22 cellular contexts compared by ENCODE assay signal in genomic region chr12:104154806-104155205, GRCh38. TPM values are rescaled to one million over a fixed set of nuclear protein-coding genes. Genes with fewer than 3 reads are reported as not detected.
DNase-seq lines count a peak whose midpoint lies in the region; ATAC-seq and TF ChIP-seq lines count a peak whose summit lies in the region.
"Had no signal": no experiment of that assay in that cellular context is flagged by ENCODE, and none has a peak within 500 bp of the region (broad histone marks: within the 10 kb centered on the region; RNA-seq: fewer than 3 reads in every experiment).

No MANE protein-coding gene starts in this region.

- ATAC-seq in activated T-helper 17 cell treated with anti-CD3 and anti-CD28 coated beads, Interleukin-2, amount 50 U/mL, for 72 hours (replicated peaks), result no peak
- no peak for ATAC-seq in left ventricle myocardium superior
- ATAC-seq: Right ventricle myocardium inferior; stimulated activated naive CD8-positive, alpha-beta T cell treated with anti-CD3 and anti-CD28 coated beads, Interleukin-15, Interleukin-2, amounts not matched to agents 100 U/mL and 50 U/mL, for 24 hours had no signal

- peak; percentile 77 for DNase-seq in COR-L47 (lab: John Stamatoyannopoulos, UW)
- peak; percentile 90 for DNase-seq in NCI-H1105 (lab: John Stamatoyannopoulos, UW)
- DNase-seq in NCI-H524 (lab: John Stamatoyannopoulos, UW), result peak; percentile 72 to 85
- DNase-seq in erythroblast (lab: John Stamatoyannopoulos, UW), result no peak
- no peak for DNase-seq in left ventricle myocardium superior
- DNase-seq in islet precursor cell, result no peak
- DNase-seq: activated CD4-positive, alpha-beta memory T cell treated with anti-CD3 and anti-CD28 coated beads for 36 hours; activated gamma-delta T cell; activated T-cell treated with anti-CD3 and anti-CD28 coated beads for 4 hours; brain microvascular endothelial cell; C1 segment of cervical spinal cord; effector CD8-positive, alpha-beta T cell; foreskin melanocyte; HCEC 1CT; mesenchymal stem cell; NCI-H526 treated with DMSO at 0.1 percent for 48 hours; stimulated activated CD4-positive, alpha-beta T cell treated with anti-CD3 and anti-CD28 coated beads, Interleukin-15, amount 100 ng/mL, for 24 hours; stimulated activated naive CD8-positive, alpha-beta T cell treated with anti-CD3 and anti-CD28 coated beads, Interleukin-15, Interleukin-2, amounts not matched to agents 100 U/mL and 50 U/mL, for 24 hours; T1000 had no signal

- no peaks in the 10 kb centered on the region for H3K9me3 Mint-ChIP-seq in activated T-helper 17 cell treated with anti-CD3 and anti-CD28 coated beads, Interleukin-2, amount 50 U/mL, for 72 hours
- H3K9me3 Mint-ChIP-seq: activated CD4-positive, alpha-beta memory T cell treated with anti-CD3 and anti-CD28 coated beads for 36 hours; IgD-negative memory B cell had no signal

- no peak for TF ChIP-seq POLR2A in erythroblast (IDR thresholded peaks at IDR 0.05; ENCODE audit: low read length)

- H3K4me1 Mint-ChIP-seq in activated T-helper 17 cell treated with anti-CD3 and anti-CD28 coated beads, Interleukin-2, amount 50 U/mL, for 72 hours, result peaks cover 11% of the 10 kb centered on the region

- no peaks in the 10 kb centered on the region for H3K27me3 Mint-ChIP-seq in activated T-helper 17 cell treated with anti-CD3 and anti-CD28 coated beads, Interleukin-2, amount 50 U/mL, for 72 hours
- H3K27me3 Mint-ChIP-seq: activated CD4-positive, alpha-beta memory T cell treated with anti-CD3 and anti-CD28 coated beads for 36 hours; IgD-negative memory B cell had no signal

- H3K36me3 Mint-ChIP-seq in activated T-helper 17 cell treated with anti-CD3 and anti-CD28 coated beads, Interleukin-2, amount 50 U/mL, for 72 hours (ENCODE audit: low read depth), result no peaks in the 10 kb centered on the region
- H3K36me3 Mint-ChIP-seq: activated CD4-positive, alpha-beta memory T cell treated with anti-CD3 and anti-CD28 coated beads for 36 hours; IgD-negative memory B cell had no signal

- intact Hi-C loops in left ventricle myocardium superior (cut with micrococcal nuclease), result no loop called here

- H3K27ac Mint-ChIP-seq in activated T-helper 17 cell treated with anti-CD3 and anti-CD28 coated beads, Interleukin-2, amount 50 U/mL, for 72 hours, result peak overlapping the region; percentile 35
- H3K27ac Mint-ChIP-seq: activated CD4-positive, alpha-beta memory T cell treated with anti-CD3 and anti-CD28 coated beads for 36 hours; IgD-negative memory B cell had no signal

- H3K4me3 Mint-ChIP-seq in activated T-helper 17 cell treated with anti-CD3 and anti-CD28 coated beads, Interleukin-2, amount 50 U/mL, for 72 hours, result peak overlapping the region; percentile 18
- H3K4me3 Mint-ChIP-seq: activated CD4-positive, alpha-beta memory T cell treated with anti-CD3 and anti-CD28 coated beads for 36 hours had no signal

RNA-seq across cellular contexts. Expression of gene NFYB, which starts 16.8 kb away (rescaled TPM):
- 10 to 100 TPM in 1 of 2 donors, 1 to 10 TPM in 1; 8.9 to 15.1 TPM for total RNA-seq in activated T-helper 17 cell treated with anti-CD3 and anti-CD28 coated beads, Interleukin-2, amount 50 U/mL, for 72 hours
- 41.5 TPM for total RNA-seq in left ventricle myocardium superior

Comparison
In these comparisons a context has a peak if more than half of its experiments do, and no peak if none do; other contexts are left out.
1. DNase-seq: peak in COR-L47 (single experiment), NCI-H1105 (single experiment) and NCI-H524 (2 of 2); none in erythroblast (0 of 2), left ventricle myocardium superior (single experiment) and islet precursor cell (single experiment).